10 cellular contexts compared by ENCODE assay signal in the genomic region with DNA sequence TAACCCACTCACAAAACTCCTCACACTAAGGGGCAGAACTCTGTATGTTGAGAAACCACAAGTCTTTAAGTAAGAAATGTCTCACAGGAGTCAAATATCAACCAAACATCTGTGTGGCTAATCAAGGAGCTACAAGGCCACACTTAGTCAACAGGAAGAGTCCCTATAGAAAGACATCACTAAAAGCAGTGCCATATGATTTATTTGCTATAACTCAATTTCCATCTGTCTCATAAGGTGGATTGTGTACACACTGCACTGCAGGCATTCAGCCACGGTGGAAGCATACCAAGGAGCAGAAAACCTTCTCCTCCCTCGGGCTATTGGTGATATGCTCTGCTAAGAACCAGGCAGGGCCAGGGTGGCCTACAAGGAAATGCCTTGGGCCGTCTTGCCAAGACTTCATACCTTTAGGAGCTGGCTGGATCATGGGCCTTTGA.
DNase-seq lines count a peak whose midpoint lies in the region; ATAC-seq and TF ChIP-seq lines count a peak whose summit lies in the region.
"Had no signal": no experiment of that assay in that cellular context is flagged by ENCODE, and none has a peak within 500 bp of the region (broad histone marks: within the 10 kb centered on the region; RNA-seq: fewer than 3 reads in every experiment).

No MANE protein-coding gene starts in this region.

- no peaks in the 10 kb centered on the region for H3K27me3 ChIP-seq in prostate gland (replicated peaks; ENCODE audit: insufficient read depth)
- H3K27me3 ChIP-seq in uterus = no peaks in the 10 kb centered on the region
- no peaks in the 10 kb centered on the region for H3K27me3 ChIP-seq in osteoblast (ENCODE audit: insufficient read depth, low read length)

- no peaks in the 10 kb centered on the region for H3K4me1 ChIP-seq in prostate gland (replicated peaks)
- H3K4me1 ChIP-seq in uterus = no peaks in the 10 kb centered on the region
- H3K4me1 ChIP-seq in osteoblast (ENCODE audit: insufficient read depth, low read length) = peaks cover 4% of the 10 kb centered on the region

- no peak overlapping the region for H3K27ac ChIP-seq in prostate gland
- peak overlapping the region in 1 of 2 donors; percentile 73 for H3K27ac ChIP-seq in uterus
- no peak overlapping the region for H3K27ac ChIP-seq in osteoblast (ENCODE audit: low read depth, low read length)
- H3K27ac ChIP-seq: GM23248 had no signal

- H4K20me1 ChIP-seq in osteoblast (ENCODE audit: insufficient read depth, low read length) = no peaks in the 10 kb centered on the region

- H3K4me3 ChIP-seq in prostate gland (no peak overlapping the region), uterus (no peak overlapping the region), osteoblast (ENCODE audit: insufficient read depth, low read length) (no peak overlapping the region)
- H3K4me3 ChIP-seq: GM23248 had no signal

- DNase-seq in NCI-H69 (lab: John Stamatoyannopoulos, UW) (peak; percentile 85), prostate gland (ENCODE audit: low spot score) (peak; percentile 10), uterus (no peak), osteoblast (ENCODE audit: insufficient read length, low spot score, missing footprints) (no peak), COR-L47 (lab: John Stamatoyannopoulos, UW) (no peak)
- DNase-seq: activated CD4-positive, alpha-beta T cell treated with anti-CD3 and anti-CD28 coated beads for 4 hours; GM23248; Kasumi-1 had no signal

- no peaks in the 10 kb centered on the region for H3K9me3 ChIP-seq in prostate gland
- no peaks in the 10 kb centered on the region for H3K9me3 ChIP-seq in uterus
- H3K9me3 ChIP-seq in osteoblast (ENCODE audit: low read depth, low read length) = no peaks in the 10 kb centered on the region

- TF ChIP-seq CTCF in prostate gland (IDR thresholded peaks at IDR 0.05) = no peak
- TF ChIP-seq CTCF in uterus (IDR thresholded peaks at IDR 0.05) = no peak
- TF ChIP-seq CTCF in osteoblast (IDR thresholded peaks at IDR 0.05; ENCODE audit: extremely low read depth, low read depth, low read length) = no peak

- H2AFZ ChIP-seq in osteoblast (ENCODE audit: low read length) = no peak overlapping the region
- H2AFZ ChIP-seq: GM23248 had no signal

- TF ChIP-seq POLR2A in prostate gland (IDR thresholded peaks at IDR 0.05) (no peak), uterus (IDR thresholded peaks at IDR 0.05) (no peak)

- H3K79me2 ChIP-seq in osteoblast (ENCODE audit: insufficient read depth, low read length) = no peaks in the 10 kb centered on the region

- no peak overlapping the region for H3K4me2 ChIP-seq in osteoblast (ENCODE audit: insufficient read depth, low read length)

- intact Hi-C loops in prostate gland (cut with DNase I) = no loop called here
- intact Hi-C loops in uterus (cut with DNase I; ENCODE audit: low total_unique reads) = no loop called here

- ATAC-seq in GM18858 (IDR thresholded peaks at IDR 0.05; ENCODE audit: unreplicated experiment) (peak; percentile 61), HG02840 (IDR thresholded peaks at IDR 0.05; ENCODE audit: low FRiP score, unreplicated experiment) (peak; percentile 47)

- H3K36me3 ChIP-seq in prostate gland (no peaks in the 10 kb centered on the region), uterus (no peaks in the 10 kb centered on the region), osteoblast (ENCODE audit: insufficient read depth, low read length) (no peaks in the 10 kb centered on the region)

- 42% methylated on average over 3 of the region's 3 CpGs for WGBS in prostate gland

Comparison
In these comparisons a context has a peak if more than half of its experiments do, and no peak if none do; other contexts are left out.
1. DNase-seq: peak in NCI-H69 (single experiment) and prostate gland (single experiment); none in uterus (0 of 2), osteoblast (single experiment) and COR-L47 (single experiment).